8 cellular contexts compared by ENCODE assay signal in genomic region chr9:12719431-12719830, GRCh38. TPM values are rescaled to one million over a fixed set of nuclear protein-coding genes. Genes with fewer than 3 reads are reported as not detected.
DNase-seq lines count a peak whose midpoint lies in the region; ATAC-seq and TF ChIP-seq lines count a peak whose summit lies in the region.

No MANE protein-coding gene starts in this region.

- no peaks in the 10 kb centered on the region for H4K20me1 ChIP-seq in neural cell (ENCODE audit: insufficient read depth)

- no peaks in the 10 kb centered on the region for H3K9me3 ChIP-seq in neural cell (ENCODE audit: low read length)

- CTCF ChIA-PET in HEK293T (lab: Yijun Ruan, JAX) = interaction anchor here (1.0 to 1.1 kb wide), 3 partner anchors 15 to 370 kb away, joined by 3 to 8 read pairs (median 3); no protein-coding TSS in a partner anchor

- POLR2A ChIA-PET in HEK293T (lab: Yijun Ruan, JAX) = interaction anchor here (0.6 to 1.2 kb wide), 2 partner anchors 56 to 99 kb away, joined by 3 to 4 read pairs; no protein-coding TSS in a partner anchor

- TF ChIP-seq RAD21 in neural cell (conservative IDR thresholded peaks at IDR 0.05) = peak; percentile 69

- TF ChIP-seq EP300 in neural cell (conservative IDR thresholded peaks at IDR 0.05; ENCODE audit: poor library complexity, severe bottlenecking) = no peak

- H3K4me3 Mint-ChIP-seq in immature natural killer cell = no peak overlapping the region

- peaks cover 0 to 54% (median 14%) of the 10 kb centered on the region in 6 donors for H3K9me3 Mint-ChIP-seq in immature natural killer cell

- H3K27ac Mint-ChIP-seq in immature natural killer cell = no peak overlapping the region

- H3K27me3 ChIP-seq in GM06990 (replicated peaks; ENCODE audit: control insufficient read depth, insufficient read depth, low read length) = no peaks in the 10 kb centered on the region
- no peaks in the 10 kb centered on the region for H3K27me3 ChIP-seq in neural cell (ENCODE audit: insufficient read depth, low read depth, low read length)

- ATAC-seq in HG02763 (IDR thresholded peaks at IDR 0.05; ENCODE audit: unreplicated experiment) = no peak

- no peaks in the 10 kb centered on the region for H3K27me3 Mint-ChIP-seq in immature natural killer cell (ENCODE audit: low read depth in 3 of 3)

- H3K4me2 ChIP-seq in neural cell (ENCODE audit: low read length) = no peak overlapping the region

- no peaks in the 10 kb centered on the region for H3K79me2 ChIP-seq in neural cell (replicated peaks; ENCODE audit: insufficient read depth, low read length)

- no peaks in the 10 kb centered on the region for H3K4me1 Mint-ChIP-seq in immature natural killer cell

- H3K36me3 ChIP-seq in GM06990 (ENCODE audit: control insufficient read depth, insufficient read depth, low read length) (no peaks in the 10 kb centered on the region), neural cell (ENCODE audit: insufficient read depth, low read length) (no peaks in the 10 kb centered on the region)

- no peak overlapping the region for H3K27ac ChIP-seq in neural cell (ENCODE audit: low read length)

- no peaks in the 10 kb centered on the region for H3K36me3 Mint-ChIP-seq in immature natural killer cell

- H3K9me2 ChIP-seq in neural cell (ENCODE audit: insufficient read depth, low read length) = no peaks in the 10 kb centered on the region

- DNase-seq in GM06990 (ENCODE audit: extremely low read depth, insufficient read length) (no peak), NCI-H345 (lab: John Stamatoyannopoulos, UW) (peak; percentile 10), dedifferentiated amniotic fluid mesenchymal stem cell (ENCODE audit: extremely low spot score) (peak; percentile 61), immature natural killer cell (no peak), HEK293T (ENCODE audit: extremely low spot score) (no peak)
- DNase-seq in stimulated activated CD8-positive, alpha-beta memory T cell treated with anti-CD3 and anti-CD28 coated beads, Interleukin-4, amount 100 ng/mL, for 48 hours = no peak

- TF ChIP-seq CTCF in GM06990 (IDR thresholded peaks at IDR 0.05; ENCODE audit: insufficient read depth, low read length, poor library complexity, severe bottlenecking) = peak; percentile 28
- peak; percentile 69 for TF ChIP-seq CTCF in neural cell (IDR thresholded peaks at IDR 0.05; ENCODE audit: poor library complexity, severe bottlenecking)

- H3K4me3 ChIP-seq in GM06990 (replicated peaks; ENCODE audit: low read depth, low read length) (no peak overlapping the region), neural cell (ENCODE audit: low read length) (no peak overlapping the region)

- no peak overlapping the region for H3K9ac ChIP-seq in neural cell (ENCODE audit: low read length)

- no peaks in the 10 kb centered on the region for H3F3A ChIP-seq in neural cell (ENCODE audit: insufficient read depth, low read length, poor library complexity, severe bottlenecking)

- no peak overlapping the region for H2AFZ ChIP-seq in neural cell (ENCODE audit: low read depth, low read length)

TF ChIP-seq in neural cell, 6 proteins besides CTCF, POLR2A, EP300 and RAD21:
- TF ChIP-seq MXI1 (conservative IDR thresholded peaks at IDR 0.05; ENCODE audit: poor library complexity, severe bottlenecking) (no peak), POLR2AphosphoS5 (IDR thresholded peaks at IDR 0.05) (no peak), SMC3 (conservative IDR thresholded peaks at IDR 0.05; ENCODE audit: poor library complexity) (peak; percentile 62), REST (IDR thresholded peaks at IDR 0.05; ENCODE audit: borderline replicate concordance) (no peak), EZH2 (IDR thresholded peaks at IDR 0.05; ENCODE audit: borderline replicate concordance, insufficient read depth, low read length, poor library complexity, severe bottlenecking) (no peak), TAF1 (IDR thresholded peaks at IDR 0.05; ENCODE audit: low read depth) (no peak)

TF ChIP-seq in HEK293T, 16 proteins besides CTCF, POLR2A, EP300 and RAD21:
- no peak for TF ChIP-seq L3MBTL2 (conservative IDR thresholded peaks at IDR 0.05)
- TF ChIP-seq ARNT (IDR thresholded peaks at IDR 0.05) = no peak
- TF ChIP-seq HDGF (IDR thresholded peaks at IDR 0.05; ENCODE audit: borderline replicate concordance) = no peak
- TF ChIP-seq TARDBP (IDR thresholded peaks at IDR 0.05) = no peak
- TF ChIP-seq, protein P1, sequence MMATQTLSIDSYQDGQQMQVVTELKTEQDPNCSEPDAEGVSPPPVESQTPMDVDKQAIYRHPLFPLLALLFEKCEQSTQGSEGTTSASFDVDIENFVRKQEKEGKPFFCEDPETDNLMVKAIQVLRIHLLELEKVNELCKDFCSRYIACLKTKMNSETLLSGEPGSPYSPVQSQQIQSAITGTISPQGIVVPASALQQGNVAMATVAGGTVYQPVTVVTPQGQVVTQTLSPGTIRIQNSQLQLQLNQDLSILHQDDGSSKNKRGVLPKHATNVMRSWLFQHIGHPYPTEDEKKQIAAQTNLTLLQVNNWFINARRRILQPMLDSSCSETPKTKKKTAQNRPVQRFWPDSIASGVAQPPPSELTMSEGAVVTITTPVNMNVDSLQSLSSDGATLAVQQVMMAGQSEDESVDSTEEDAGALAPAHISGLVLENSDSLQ (IDR thresholded peaks at IDR 0.05) = no peak
- no peak for TF ChIP-seq CTBP1 (IDR thresholded peaks at IDR 0.05; ENCODE audit: borderline replicate concordance)
- no peak for TF ChIP-seq FOXK2 (IDR thresholded peaks at IDR 0.05)
- no peak for TF ChIP-seq FOXA1 (IDR thresholded peaks at IDR 0.05)
- no peak for TF ChIP-seq BHLHE40 (IDR thresholded peaks at IDR 0.05; ENCODE audit: borderline replicate concordance)
- TF ChIP-seq ZNF384 (IDR thresholded peaks at IDR 0.05) = no peak
- TF ChIP-seq ELF4 (IDR thresholded peaks at IDR 0.05) = no peak
- no peak for TF ChIP-seq LEF1 (IDR thresholded peaks at IDR 0.05; ENCODE audit: borderline replicate concordance)

RNA-seq across cellular contexts. Expression of gene TYRP1, which starts 26.2 kb away (rescaled TPM):
- polyA plus RNA-seq in neural cell = not detected in 2 replicates
- polyA minus RNA-seq in neural cell = not detected in 2 replicates
- polyA plus RNA-seq in immature natural killer cell = not detected

RNA-seq across cellular contexts. Expression of gene LURAP1L, which starts 55.4 kb away (rescaled TPM):
- polyA plus RNA-seq in neural cell (0.59 TPM in 1 of 2 replicates, not detected in the other), immature natural killer cell (not detected)
- polyA minus RNA-seq in neural cell = 0.49 and 0.58 TPM in 2 replicates

Comparison
In these comparisons a context has a peak if more than half of its experiments do, and no peak if none do; other contexts are left out.
1. DNase-seq: peak in NCI-H345 (single experiment) and dedifferentiated amniotic fluid mesenchymal stem cell (single experiment); none in GM06990 (single experiment), stimulated activated CD8-positive, alpha-beta memory T cell treated with anti-CD3 and anti-CD28 coated beads, Interleukin-4, amount 100 ng/mL, for 48 hours (single experiment), immature natural killer cell (0 of 3) and HEK293T (single experiment).